ENCODE assay signal across 9 cellular contexts in genomic region chr2:42568431-42569115, GRCh38. TPM values are rescaled to one million over a fixed set of nuclear protein-coding genes. Genes with fewer than 3 reads are reported as not detected.
DNase-seq lines count a peak whose midpoint lies in the region; ATAC-seq, FAIRE-seq and TF ChIP-seq lines count a peak whose summit lies in the region.
"Had no signal": no experiment of that assay in that cellular context is flagged by ENCODE, and none has a peak within 500 bp of the region (broad histone marks: within the 10 kb centered on the region; RNA-seq: fewer than 3 reads in every experiment).

TSS of gene MTA3 (plus strand) at chr2:42568632. CDS start at chr2:42568746, 114 bp downstream.

- intact Hi-C loops in GM12878 (cut with micrococcal nuclease; ENCODE audit: unreplicated experiment) = no loop called here

- H3K36me3 ChIP-seq in GM12878 (ENCODE audit: control insufficient read depth in 2 of 2, insufficient read depth in 2 of 2, low read length in 1 of 2) = peaks cover 0 to 2% of the 10 kb centered on the region in 2 experiments; a peak in 1 of 4 replicates
- H3K36me3 ChIP-seq in iPS-18a (ENCODE audit: control insufficient read depth, low read depth, low read length) = peaks cover 20% of the 10 kb centered on the region
- H3K36me3 ChIP-seq in skeletal muscle satellite cell (ENCODE audit: insufficient read depth, low read length) = no peaks in the 10 kb centered on the region

- POLR2A ChIA-PET in GM12878 (lab: Charles Lee) = interaction anchor here (2.0 kb wide), 1 partner anchor 31 kb away, joined by 6 read pairs; no protein-coding TSS in a partner anchor

- TF ChIP-seq EP300 in GM12878 (IDR thresholded peaks at IDR 0.05; ENCODE audit: borderline replicate concordance in 1 of 2, control insufficient read depth in 1 of 2, low read depth in 2 of 2, low read length in 2 of 2) = no peak

- in situ Hi-C loops in GM12878 (cut with MboI) = no loop called here

- CTCF ChIA-PET in GM12878 (lab: Yijun Ruan, JAX) = no interaction called here

- peak within 1 kb of the TSS; percentile 76 for H3K4me3 ChIP-seq in GM12878
- H3K4me3 ChIP-seq in iPS-18a (ENCODE audit: low read length) = peak within 1 kb of the TSS; percentile 93
- peak within 1 kb of the TSS; percentile 90 for H3K4me3 ChIP-seq in skeletal muscle satellite cell (ENCODE audit: low read length)

- peak; percentile 79 for ATAC-seq in GM12878

- RAD21 ChIA-PET in GM12878 (lab: Charles Lee; ENCODE audit: unreplicated experiment) = interaction anchor here (1.0 to 1.6 kb wide), 2 partner anchors 30 to 95 kb away, joined by 4 to 7 read pairs; no protein-coding TSS in a partner anchor

- 0% methylated on average over 4 of the region's 67 CpGs for WGBS in GM12878 (ENCODE audit: insufficient coverage, insufficient replicate concordance, low lambda C conversion rate, missing lambda C conversion rate)

- H3K27ac ChIP-seq in GM12878 (ENCODE audit: control insufficient read depth, insufficient read depth) (peak within 1 kb of the TSS; percentile 80), iPS-18a (ENCODE audit: low read length) (peak within 1 kb of the TSS; percentile 73)

- SMC1A ChIA-PET in GM12878 (lab: Charles Lee; ENCODE audit: uncharacterized antibody, unreplicated experiment) = interaction anchor here (0.8 to 3.9 kb wide), 8 partner anchors 9 to 184 kb away, joined by 3 to 13 read pairs (median 4); no protein-coding TSS in a partner anchor

- peak within 1 kb of the TSS; percentile 86 for H3K4me2 ChIP-seq in GM12878 (ENCODE audit: control insufficient read depth, insufficient read depth)
- peak within 1 kb of the TSS; percentile 82 for H3K4me2 ChIP-seq in skeletal muscle satellite cell (ENCODE audit: low read length)

- peak; percentile 63; the same call in 1 of the 2 replicates for TF ChIP-seq POLR2A in GM12878 (IDR thresholded peaks at IDR 0.05; ENCODE audit: low read depth, low read length)

- H2AFZ ChIP-seq in GM12878 (ENCODE audit: control insufficient read depth, low read depth, low read length) = peak within 1 kb of the TSS; percentile 77

- DNase-seq in NCI-H1417 (lab: John Stamatoyannopoulos, UW) (peak; percentile 65 to 84 (median 78)), NCI-H1417 treated with DMSO at 0.1 percent for 48 hours (lab: John Stamatoyannopoulos, UW) (no peak), HT-29 (ENCODE audit: low spot score) (no peak), T-helper 9 cell (peak; percentile 54), GM12878 (ENCODE audit: low read depth, low spot score) (no peak), inferior parietal cortex (ENCODE audit: extremely low spot score) (no peak)

- H3K9me3 ChIP-seq in GM12878 (replicated peaks; ENCODE audit: control insufficient read depth, insufficient read depth, low read length) (no peaks in the 10 kb centered on the region), iPS-18a (ENCODE audit: control insufficient read depth, low read depth, low read length) (no peaks in the 10 kb centered on the region), skeletal muscle satellite cell (replicated peaks; ENCODE audit: low read length) (no peaks in the 10 kb centered on the region)

- H3K79me2 ChIP-seq in GM12878 (ENCODE audit: control insufficient read depth, insufficient read depth, low read length) = peaks cover 24% of the 10 kb centered on the region

- no peak for TF ChIP-seq CTCF in GM12878 (IDR thresholded peaks at IDR 0.05 in 2 of 3, conservative IDR thresholded peaks at IDR 0.05 in 1 of 3; ENCODE audit: control insufficient read depth in 2 of 3, extremely low read depth in 1 of 3, insufficient read depth in 1 of 3, low read depth in 3 of 3, low read length in 3 of 3)

- no TSS peak for BruUV-seq in GM12878 (replicated peaks; lab: Mats Ljungman, UMichigan)

- H3K27me3 ChIP-seq in GM12878 (replicated peaks in 1 of 2; ENCODE audit: control insufficient read depth in 2 of 2, insufficient read depth in 2 of 2, low read length in 1 of 2) (no peaks in the 10 kb centered on the region), iPS-18a (ENCODE audit: control insufficient read depth, insufficient read depth, low read length) (no peaks in the 10 kb centered on the region), skeletal muscle satellite cell (ENCODE audit: control insufficient read depth, insufficient read depth, low read length) (no peaks in the 10 kb centered on the region)

- no peak for FAIRE-seq in GM12878 (lab: Jason Lieb, UNC)
- FAIRE-seq: G401.6 had no signal

- no peaks in the 10 kb centered on the region for H4K20me1 ChIP-seq in GM12878 (ENCODE audit: control insufficient read depth, insufficient read depth)

- TF ChIP-seq RAD21 in GM12878 (IDR thresholded peaks at IDR 0.05; ENCODE audit: insufficient read depth, low read depth, low read length) = no peak

- H3K9ac ChIP-seq in GM12878 (ENCODE audit: control insufficient read depth, insufficient read depth, low read length) (peak within 1 kb of the TSS; percentile 84), iPS-18a (ENCODE audit: low read length) (peak within 1 kb of the TSS; percentile 75), skeletal muscle satellite cell (ENCODE audit: low read depth, low read length) (peak within 1 kb of the TSS; percentile 57)

- H3K4me1 ChIP-seq in GM12878 (ENCODE audit: control insufficient read depth, insufficient read depth, low read length) = peaks cover 24% of the 10 kb centered on the region
- H3K4me1 ChIP-seq in iPS-18a (ENCODE audit: control insufficient read depth, low read depth, low read length) = peaks cover 22% of the 10 kb centered on the region
- peaks cover 22% of the 10 kb centered on the region for H3K4me1 ChIP-seq in skeletal muscle satellite cell (ENCODE audit: control insufficient read depth, insufficient read depth, low read length)

TF ChIP-seq in GM12878, 131 proteins besides CTCF, POLR2A, EP300 and RAD21 (continues in another document):
- TF ChIP-seq REST (IDR thresholded peaks at IDR 0.05; ENCODE audit: low read depth, low read length) (no peak), MEF2A (IDR thresholded peaks at IDR 0.05; ENCODE audit: insufficient read depth, low read depth, low read length) (no peak), RB1 (IDR thresholded peaks at IDR 0.05; ENCODE audit: borderline replicate concordance) (no peak), ZNF24 (IDR thresholded peaks at IDR 0.05) (no peak)

RNA-seq across cellular contexts. Expression of gene MTA3, which starts in this region (rescaled TPM):
- total RNA-seq in HT-29 (2014; rRNA removed; shearing (Covaris generic)) = 16.2 and 18.4 TPM in 2 replicates
- 161 and 165 TPM in 2 replicates for total RNA-seq in GM12878 (2013; cell fraction: nucleolus; rRNA removed)
- 19.0 and 23.8 TPM in 2 replicates for total RNA-seq in GM12878 (2014; rRNA removed)
- total RNA-seq in GM12878 (2014; rRNA removed; fragmentation: Illumina TruSeq; extraction: Trizol) = 27.4 and 29.0 TPM in 2 replicates
- total RNA-seq in GM12878 (2021) = 28.4 and 32.0 TPM in 2 replicates
- 26.8 TPM for polyA plus RNA-seq in GM12878 (2011; ENCODE audit: low read depth)
- 45.5 and 56.4 TPM in 2 replicates for polyA plus RNA-seq in GM12878 (2011; rRNA removed)
- 27.5 and 36.6 TPM in 2 replicates for polyA plus RNA-seq in GM12878 (2011; cell fraction: cytosol; rRNA removed)
- 31.4 and 35.0 TPM in 2 replicates for polyA plus RNA-seq in GM12878 (2011; cell fraction: nucleus; rRNA removed)
- 28.6 and 31.1 TPM in 2 replicates for polyA plus RNA-seq in GM12878 (2012)
- polyA plus RNA-seq in GM12878 (2014; fragmentation: Illumina TruSeq; extraction: Trizol) = 36.8 and 50.2 TPM in 2 replicates
- 10 to 100 TPM; 17.6 to 21.5 TPM for polyA plus RNA-seq in GM12878 (2014; fragmentation: Nextera tagmentation; extraction: Ambion mirVana)
- 25.2 and 31.4 TPM in 2 replicates for polyA plus RNA-seq in GM12878 (2014; rRNA removed)
- 10 to 100 TPM; 22.5 to 24.0 TPM for polyA plus RNA-seq in GM12878 (2016; fragmentation: Nextera tagmentation; extraction: Ambion mirVana)
- 33.5 and 51.9 TPM in 2 replicates for polyA minus RNA-seq in GM12878 (2011; rRNA and poly(A)+ RNA removed)
- 8.8 and 9.8 TPM in 2 replicates for polyA minus RNA-seq in GM12878 (2011; cell fraction: cytosol; rRNA and poly(A)+ RNA removed)
- polyA minus RNA-seq in GM12878 (2011; cell fraction: nucleus; rRNA and poly(A)+ RNA removed) = 20.3 and 32.3 TPM in 2 replicates
- total RNA-seq in skeletal muscle satellite cell (2012; rRNA removed) = 15.1 and 17.5 TPM in 2 replicates

Comparison
In these comparisons a context has a peak if more than half of its experiments do, and no peak if none do; other contexts are left out.
1. DNase-seq: peak in NCI-H1417 (3 of 3) and T-helper 9 cell (single experiment); none in NCI-H1417 treated with DMSO at 0.1 percent for 48 hours (single experiment), HT-29 (single experiment), GM12878 (single experiment) and inferior parietal cortex (single experiment).
2. Peak in every context shown above with its lines, with median percentiles within 50 percentile points of each other: H3K4me3 ChIP-seq and H3K9ac ChIP-seq.